Comparison of ENCODE assay signal across 20 cellular contexts in the genomic region with DNA sequence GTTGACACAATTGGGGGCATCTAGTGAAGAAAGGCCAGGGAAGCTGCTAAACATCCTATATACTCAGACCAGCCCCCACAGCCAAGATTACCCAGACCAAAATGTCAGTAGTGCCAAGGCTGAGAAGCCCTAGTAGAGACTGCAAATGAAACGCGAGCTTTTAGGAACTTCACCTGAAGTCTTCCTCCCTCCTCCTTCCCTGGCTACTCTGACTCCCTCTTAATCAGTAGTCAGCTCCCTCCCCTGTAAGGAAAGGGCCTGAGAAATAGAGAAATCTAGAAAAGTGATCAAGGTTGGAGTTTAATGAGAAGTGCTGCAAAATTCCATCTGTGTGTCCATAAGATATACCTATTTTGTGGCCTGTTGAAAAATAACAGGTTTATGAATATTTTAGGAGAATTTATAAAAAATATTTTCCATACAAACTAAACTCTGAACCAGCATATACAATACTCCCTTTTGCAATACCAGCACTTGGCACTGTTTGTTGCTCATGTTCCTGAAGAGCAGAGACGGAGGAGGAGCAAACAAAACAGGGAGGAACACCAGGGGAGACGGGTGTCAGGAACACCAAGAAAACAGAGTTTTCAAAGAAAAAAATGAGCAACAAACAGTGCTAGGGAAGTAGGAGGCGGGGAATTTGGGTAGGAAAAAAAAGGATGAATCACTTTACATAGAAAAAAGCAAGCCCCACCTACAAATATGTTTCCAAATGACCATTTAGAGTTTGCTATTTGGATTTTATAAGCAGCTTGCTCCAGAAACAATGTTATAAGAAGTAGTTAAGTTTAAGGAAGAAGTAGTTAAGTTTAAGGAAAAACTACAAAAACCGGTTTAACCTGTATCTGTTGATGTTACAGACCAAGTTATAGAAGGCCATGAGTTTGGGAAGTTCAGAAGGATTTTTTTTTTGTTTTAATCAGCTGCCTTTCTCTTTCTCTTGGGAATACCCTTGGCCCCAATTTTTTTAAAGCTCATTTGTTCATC.
DNase-seq lines count a peak whose midpoint lies in the region; ATAC-seq and TF ChIP-seq lines count a peak whose summit lies in the region.
"Had no signal": no experiment of that assay in that cellular context is flagged by ENCODE, and none has a peak within 500 bp of the region (broad histone marks: within the 10 kb centered on the region; RNA-seq: fewer than 3 reads in every experiment).

No MANE protein-coding gene starts in this region.

- no peak overlapping the region for H4K5ac ChIP-seq in H9 (ENCODE audit: insufficient read length, low read depth, low read length)

- H3K79me2 ChIP-seq in H9 (ENCODE audit: insufficient read depth, low read length): no peaks in the 10 kb centered on the region

- H3K23me2 ChIP-seq in H9 (ENCODE audit: insufficient read length, low read depth, low read length, poor library complexity, severe bottlenecking): no peaks in the 10 kb centered on the region

- H2BK120ac ChIP-seq in H9 (ENCODE audit: low read depth, low read length, poor library complexity, severe bottlenecking): no peak overlapping the region

- H2BK15ac ChIP-seq in H9 (ENCODE audit: low read depth, low read length): no peak overlapping the region

- TF ChIP-seq CTCF in H9 (conservative IDR thresholded peaks at IDR 0.05) (no peak), fibroblast of villous mesenchyme (IDR thresholded peaks at IDR 0.05; ENCODE audit: insufficient read depth, low read depth, low read length) (no peak), prostate gland (IDR thresholded peaks at IDR 0.05) (no peak)

- H3K23ac ChIP-seq in H9 (ENCODE audit: insufficient read length, low read depth, low read length): no peak overlapping the region

- H3K18ac ChIP-seq in H9 (ENCODE audit: insufficient read length, low read depth, low read length): no peak overlapping the region

- intact Hi-C loops in prostate gland (cut with DNase I): no loop called here

- WGBS in H9 (ENCODE audit: extremely low coverage, insufficient read length, low lambda C conversion rate): no CpG with 5 or more reads among the region's 6 CpGs
- 45% methylated on average over 6 of the region's 6 CpGs for WGBS in prostate gland

- no peak for TF ChIP-seq POLR2A in prostate gland (IDR thresholded peaks at IDR 0.05)

- H3K27ac ChIP-seq in H9 (ENCODE audit: insufficient read length, low read depth, low read length) (no peak overlapping the region), prostate gland (peak overlapping the region; percentile 43 to 56)
- H3K27ac ChIP-seq: esophagus muscularis mucosa had no signal

- no peaks in the 10 kb centered on the region for H4K20me1 ChIP-seq in H9 (ENCODE audit: control insufficient read depth, insufficient read depth, insufficient read length)

- no peak overlapping the region for H2BK12ac ChIP-seq in H9 (ENCODE audit: insufficient read length, low read depth, low read length)

- ATAC-seq in HG02678 (IDR thresholded peaks at IDR 0.05; ENCODE audit: unreplicated experiment): no peak
- ATAC-seq: HepG2; naive thymus-derived CD8-positive, alpha-beta T cell; Right ventricle myocardium inferior; T-helper 17 cell had no signal

- no peaks in the 10 kb centered on the region for H3K79me1 ChIP-seq in H9 (ENCODE audit: insufficient read depth, low read depth, low read length, poor library complexity, severe bottlenecking)

- no peaks in the 10 kb centered on the region for H3K9me3 ChIP-seq in H9 (ENCODE audit: control insufficient read depth, low read depth, low read length)
- no peaks in the 10 kb centered on the region for H3K9me3 ChIP-seq in prostate gland
- H3K9me3 ChIP-seq: esophagus muscularis mucosa, spleen had no signal

- H3K9ac ChIP-seq in H9 (ENCODE audit: extremely low read depth, insufficient read length, low read length): no peak overlapping the region

- H3K4ac ChIP-seq in H9 (ENCODE audit: low read depth, low read length): no peak overlapping the region

- no peak overlapping the region for H3K4me3 Mint-ChIP-seq in H9
- H3K4me3 Mint-ChIP-seq: naive thymus-derived CD8-positive, alpha-beta T cell; T-helper 17 cell had no signal

- H4K91ac ChIP-seq in H9 (ENCODE audit: insufficient read length, low read depth, low read length): no peak overlapping the region

- no peak overlapping the region for H3K4me2 ChIP-seq in H9 (ENCODE audit: insufficient read depth, insufficient read length, low read length)

- H3K9me3 Mint-ChIP-seq in H9: no peaks in the 10 kb centered on the region

- H2BK5ac ChIP-seq in H9 (ENCODE audit: insufficient read length, low read length): no peak overlapping the region

- H3K27me3 ChIP-seq in H9 (ENCODE audit: insufficient read depth, low read length) (no peaks in the 10 kb centered on the region), prostate gland (replicated peaks; ENCODE audit: insufficient read depth) (no peaks in the 10 kb centered on the region)
- H3K27me3 ChIP-seq: esophagus muscularis mucosa, spleen had no signal

- H3K4me1 ChIP-seq in H9 (ENCODE audit: insufficient read depth, low read length) (no peaks in the 10 kb centered on the region; the same call in 1 of the 2 replicates), prostate gland (replicated peaks) (no peaks in the 10 kb centered on the region)
- H3K4me1 ChIP-seq: esophagus muscularis mucosa had no signal

- H3K27ac Mint-ChIP-seq in H9: peak overlapping the region; percentile 12 to 91 (median 25); a peak in 3 of 7 replicates
- H3K27ac Mint-ChIP-seq: T-helper 17 cell had no signal

- H3T11ph ChIP-seq in H9 (ENCODE audit: low read length): no peak overlapping the region

- no peak overlapping the region for H4K8ac ChIP-seq in H9 (replicated peaks; ENCODE audit: insufficient read length, low read depth, low read length)

- no peaks in the 10 kb centered on the region for H3K27me3 Mint-ChIP-seq in H9 (ENCODE audit: low read depth)
- H3K27me3 Mint-ChIP-seq: T-helper 17 cell had no signal

- no peak overlapping the region for H2BK20ac ChIP-seq in H9 (ENCODE audit: low read depth, low read length, poor library complexity, severe bottlenecking)

- H3K4me3 ChIP-seq in fibroblast of villous mesenchyme (ENCODE audit: low read depth, low read length) (no peak overlapping the region), prostate gland (no peak overlapping the region)
- H3K4me3 ChIP-seq: esophagus muscularis mucosa, spleen had no signal

- H3K56ac ChIP-seq in H9 (ENCODE audit: insufficient read length, low read depth, low read length): no peak overlapping the region

- no peak overlapping the region for H2AK5ac ChIP-seq in H9 (ENCODE audit: insufficient read length, low read length)

- H3K14ac ChIP-seq in H9 (ENCODE audit: insufficient read depth, low read length): no peak overlapping the region

- no peak overlapping the region for H2AFZ ChIP-seq in H9 (ENCODE audit: low read length)

- H3K4me1 Mint-ChIP-seq in H9: peaks cover 7 to 16% of the 10 kb centered on the region in 2 experiments

- H3K36me3 ChIP-seq in prostate gland: no peaks in the 10 kb centered on the region
- H3K36me3 ChIP-seq: esophagus muscularis mucosa, spleen had no signal

- H3K36me3 Mint-ChIP-seq in H9 (ENCODE audit: insufficient read depth in 1 of 3, low read depth in 3 of 3): no peaks in the 10 kb centered on the region

- no peak for DNase-seq in H9
- DNase-seq in amniotic epithelial cell (ENCODE audit: low read depth): peak; percentile 84
- peak; percentile 0 for DNase-seq in fibroblast of villous mesenchyme (ENCODE audit: low read depth)
- peak; percentile 40 for DNase-seq in prostate gland (ENCODE audit: low spot score)
- no peak for DNase-seq in NCI-H2196 (lab: John Stamatoyannopoulos, UW; ENCODE audit: unreplicated experiment)
- no peak for DNase-seq in stimulated activated CD4-positive, alpha-beta T cell treated with anti-CD3 and anti-CD28 coated beads, Interleukin-12 subunit alpha, Interleukin-12 subunit beta, amount 100 ng/mL, for 4 hours
- DNase-seq in activated gamma-delta T cell treated with Interleukin-2 at 50 U/mL for 16 hours: no peak
- DNase-seq: activated CD8-positive, alpha-beta memory T cell treated with anti-CD3 and anti-CD28 coated beads for 24 hours; COR-L47; head of caudate nucleus; MM.1S; naive thymus-derived CD8-positive, alpha-beta T cell; NCI-H187; NCI-H446 treated with DMSO at 0.1 percent for 48 hours; spleen; T-helper 17 cell had no signal

Comparison
In these comparisons a context has a peak if more than half of its experiments do, and no peak if none do; other contexts are left out.
1. DNase-seq: peak in amniotic epithelial cell (single experiment), fibroblast of villous mesenchyme (single experiment) and prostate gland (single experiment); none in H9 (single experiment), NCI-H2196 (single experiment), stimulated activated CD4-positive, alpha-beta T cell treated with anti-CD3 and anti-CD28 coated beads, Interleukin-12 subunit alpha, Interleukin-12 subunit beta, amount 100 ng/mL, for 4 hours (single experiment) and activated gamma-delta T cell treated with Interleukin-2 at 50 U/mL for 16 hours (single experiment).